Comparison of ENCODE assay signal across 24 cellular contexts in genomic region chr11:47603295-47603694, GRCh38. TPM values are rescaled to one million over a fixed set of nuclear protein-coding genes. Genes with fewer than 3 reads are reported as not detected.
"Had no signal": no experiment of that assay in that cellular context is flagged by ENCODE, and none has a peak within 500 bp of the region (broad histone marks: within the 10 kb centered on the region; RNA-seq: fewer than 3 reads in every experiment).

No MANE protein-coding gene starts in this region.

- H3K27me3 ChIP-seq: esophagus muscularis mucosa, heart left ventricle, ovary, right atrium auricular region, sigmoid colon, stomach had no signal

- H3K27me3 Mint-ChIP-seq: dendritic cell treated with granulocyte-macrophage colony-stimulating factor and Interleukin-4, amounts not matched to agents 40 ng/mL and 50 ng/mL, for 4 days; effector memory CD8-positive, alpha-beta T cell; naive thymus-derived CD8-positive, alpha-beta T cell had no signal

- H3K27ac ChIP-seq: epithelial cell of prostate, esophagus muscularis mucosa, heart left ventricle, ovary, right atrium auricular region, sigmoid colon, skin epidermis, stomach had no signal

- FAIRE-seq: colon had no signal

- H3K27ac Mint-ChIP-seq: dendritic cell treated with granulocyte-macrophage colony-stimulating factor and Interleukin-4, amounts not matched to agents 40 ng/mL and 50 ng/mL, for 4 days; effector memory CD8-positive, alpha-beta T cell had no signal

- H3K9me3 ChIP-seq: esophagus muscularis mucosa, heart left ventricle, mucosa of descending colon, ovary, right atrium auricular region, sigmoid colon, stomach had no signal

- H3K4me3 Mint-ChIP-seq: dendritic cell treated with granulocyte-macrophage colony-stimulating factor and Interleukin-4, amounts not matched to agents 40 ng/mL and 50 ng/mL, for 4 days; effector memory CD8-positive, alpha-beta T cell; naive thymus-derived CD8-positive, alpha-beta T cell had no signal

- ATAC-seq: effector memory CD8-positive, alpha-beta T cell; heart left ventricle; left lobe of liver; mucosa of descending colon; naive thymus-derived CD8-positive, alpha-beta T cell had no signal

- H3K36me3 ChIP-seq: heart left ventricle, ovary, right atrium auricular region, sigmoid colon, stomach had no signal

- H3K9me3 Mint-ChIP-seq: dendritic cell treated with granulocyte-macrophage colony-stimulating factor and Interleukin-4, amounts not matched to agents 40 ng/mL and 50 ng/mL, for 4 days; effector memory CD8-positive, alpha-beta T cell; naive thymus-derived CD8-positive, alpha-beta T cell had no signal

- DNase-seq: effector memory CD8-positive, alpha-beta T cell; foreskin melanocyte; heart left ventricle; hypothalamus; islet precursor cell; mammary epithelial cell; mucosa of descending colon; naive thymus-derived CD8-positive, alpha-beta T cell; ovary; sigmoid colon; stimulated activated CD4-positive, alpha-beta T cell treated with anti-CD3 and anti-CD28 coated beads, Interleukin-2, amount 100 ng/mL, for 24 hours; stimulated activated CD4-positive, alpha-beta T cell treated with anti-CD3 and anti-CD28 coated beads, Interleukin-4, amount 100 ng/mL, for 4 hours; stimulated activated naive CD4-positive, alpha-beta T cell; stomach; substantia nigra; trophoblast cell had no signal

- H3K4me3 ChIP-seq: esophagus muscularis mucosa, heart left ventricle, mucosa of descending colon, ovary, right atrium auricular region, sigmoid colon, skin epidermis, stomach had no signal

RNA-seq across cellular contexts. Expression of gene FAM180B, which starts 16.8 kb away (rescaled TPM):
- total RNA-seq: glomerular endothelial cell, left lobe of liver, mammary epithelial cell, ovary had no signal
